In the genomic region with DNA sequence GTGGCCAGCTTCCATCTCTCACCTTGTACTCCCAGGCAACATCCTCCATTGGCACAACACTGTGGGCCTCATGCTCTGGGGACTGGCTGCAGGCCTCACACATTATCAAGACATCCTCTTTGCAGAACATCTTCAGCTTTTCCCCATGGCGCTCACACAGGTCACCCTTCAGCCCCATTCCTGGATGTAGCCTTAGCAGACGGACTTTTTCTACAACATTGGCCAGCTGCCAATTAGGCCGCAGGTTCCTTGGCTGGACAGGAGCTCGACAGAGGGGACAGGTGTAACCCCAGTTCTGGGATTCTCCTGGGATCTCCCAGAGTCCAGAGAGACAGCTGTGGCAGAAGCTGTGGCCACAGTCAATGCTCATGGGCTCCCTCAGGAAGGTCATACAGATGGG, we compare ENCODE assay signal across 1 cellular context.
TF ChIP-seq lines count a peak whose summit lies in the region.

No MANE protein-coding gene starts in this region.

TF ChIP-seq in H1, 55 proteins besides CTCF, POLR2A, EP300 and RAD21:
- TF ChIP-seq KDM1A (IDR thresholded peaks at IDR 0.05; ENCODE audit: borderline replicate concordance, low read length) (no peak), TEAD4 (IDR thresholded peaks at IDR 0.05; ENCODE audit: low read depth, low read length) (no peak), ZNF274 (IDR thresholded peaks at IDR 0.05; ENCODE audit: borderline replicate concordance, extremely low read depth, low read length) (no peak), TBP (IDR thresholded peaks at IDR 0.05; ENCODE audit: low read depth, low read length) (no peak), SRF (IDR thresholded peaks at IDR 0.05; ENCODE audit: low read depth, low read length) (no peak), GTF2F1 (IDR thresholded peaks at IDR 0.05; ENCODE audit: borderline replicate concordance, low read depth, low read length) (no peak), RBBP5 (IDR thresholded peaks at IDR 0.05; ENCODE audit: borderline replicate concordance, low read depth, low read length) (no peak), KDM4A (IDR thresholded peaks at IDR 0.05; ENCODE audit: low read depth, low read length, severe bottlenecking) (no peak), YY1 (IDR thresholded peaks at IDR 0.05; ENCODE audit: low read depth, low read length) (no peak), TAF7 (optimal IDR thresholded peaks at IDR 0.05; ENCODE audit: borderline replicate concordance, low read depth, low read length) (no peak), NRF1 (IDR thresholded peaks at IDR 0.05; ENCODE audit: low read depth, low read length) (no peak), SIN3A (conservative IDR thresholded peaks at IDR 0.05 in 1 of 2, IDR thresholded peaks at IDR 0.05 in 1 of 2; ENCODE audit: low read depth in 1 of 2, low read length in 2 of 2) (no peak), CREB1 (IDR thresholded peaks at IDR 0.05) (no peak), CHD2 (IDR thresholded peaks at IDR 0.05; ENCODE audit: low read length) (no peak), ASH2L (IDR thresholded peaks at IDR 0.05; ENCODE audit: low read length) (no peak)
- TF ChIP-seq, protein P1, sequence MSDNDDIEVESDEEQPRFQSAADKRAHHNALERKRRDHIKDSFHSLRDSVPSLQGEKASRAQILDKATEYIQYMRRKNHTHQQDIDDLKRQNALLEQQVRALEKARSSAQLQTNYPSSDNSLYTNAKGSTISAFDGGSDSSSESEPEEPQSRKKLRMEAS (IDR thresholded peaks at IDR 0.05) = no peak
